In the genomic region with DNA sequence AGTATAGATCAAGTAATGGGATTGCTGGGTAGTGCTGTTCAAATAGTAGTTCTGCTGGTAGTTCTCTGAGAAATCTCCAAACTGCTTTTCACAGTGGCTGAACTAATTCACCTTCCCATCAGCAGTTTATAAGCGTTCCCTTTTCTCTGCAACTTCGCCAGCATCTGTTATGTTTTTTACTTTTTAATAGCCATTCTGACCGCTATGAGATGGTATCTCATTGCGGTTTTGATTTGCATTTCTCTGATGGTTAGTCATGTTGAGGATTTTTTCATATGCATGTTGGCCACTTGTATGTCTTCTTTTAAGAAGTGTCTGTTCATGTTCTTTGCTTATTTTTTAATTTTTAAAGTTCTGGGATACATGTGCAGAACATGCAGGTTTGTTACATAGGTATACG, we compare ENCODE assay signal across 15 cellular contexts.
A peak's percentile ranks its signal among the peaks of the same experiment; 100 is the strongest.
DNase-seq lines count a peak whose midpoint lies in the region; ATAC-seq and TF ChIP-seq lines count a peak whose summit lies in the region.
"Had no signal": no experiment of that assay in that cellular context is flagged by ENCODE, and none has a peak within 500 bp of the region (broad histone marks: within the 10 kb centered on the region; RNA-seq: fewer than 3 reads in every experiment).

No MANE protein-coding gene starts in this region.

- no peak overlapping the region for H2AK5ac ChIP-seq in trophoblast cell (ENCODE audit: low read length)

- H3K9me3 ChIP-seq in trophoblast cell (ENCODE audit: insufficient read depth, low read depth, low read length) (no peaks in the 10 kb centered on the region), PC-9 (ENCODE audit: insufficient read depth, low read depth) (no peaks in the 10 kb centered on the region)
- H3K9me3 ChIP-seq: Caco-2 had no signal

- H4K20me1 ChIP-seq in PC-9 (ENCODE audit: insufficient read depth), result no peaks in the 10 kb centered on the region

- H3K27ac ChIP-seq in trophoblast cell (ENCODE audit: low read depth, low read length) (no peak overlapping the region), PC-9 (no peak overlapping the region)

- no peak overlapping the region for H3K14ac ChIP-seq in trophoblast cell (ENCODE audit: low read length)

- H4K91ac ChIP-seq in trophoblast cell (ENCODE audit: low read depth, low read length), result no peak overlapping the region

- H2AFZ ChIP-seq in trophoblast cell (ENCODE audit: insufficient read depth, low read length, poor library complexity) (no peak overlapping the region), PC-9 (no peak overlapping the region)

- no peak overlapping the region for H3K4ac ChIP-seq in trophoblast cell (ENCODE audit: low read depth, low read length)

- no CpG with 5 or more reads among the region's 5 CpGs for WGBS in trophoblast cell (ENCODE audit: extremely low coverage, insufficient coverage, insufficient read length)

- H3K23ac ChIP-seq in trophoblast cell (ENCODE audit: low read length), result no peak overlapping the region

- no peak overlapping the region for H2BK5ac ChIP-seq in trophoblast cell (ENCODE audit: low read depth, low read length, poor library complexity)

- H3K9me2 ChIP-seq in PC-9 (ENCODE audit: insufficient read depth), result no peaks in the 10 kb centered on the region

- H3F3A ChIP-seq in PC-9 (ENCODE audit: insufficient read depth, low read depth), result no peaks in the 10 kb centered on the region

- H3K4me1 ChIP-seq in trophoblast cell (ENCODE audit: control insufficient read depth in 1 of 2, insufficient read depth in 2 of 2, low read length in 2 of 2) (no peaks in the 10 kb centered on the region), PC-9 (replicated peaks; ENCODE audit: insufficient read depth) (no peaks in the 10 kb centered on the region)
- H3K4me1 ChIP-seq: Caco-2 had no signal

- no peak overlapping the region for H3K9ac ChIP-seq in trophoblast cell (ENCODE audit: low read length)

- CTCF ChIA-PET in BJ (lab: Yijun Ruan, JAX), result no interaction called here
- CTCF ChIA-PET in PC-9 (lab: Charles Lee), result no interaction called here

- H4K12ac ChIP-seq in trophoblast cell (ENCODE audit: low read depth, low read length), result no peak overlapping the region

- intact Hi-C loops in PC-9 (cut with micrococcal nuclease; ENCODE audit: unreplicated experiment), result no loop called here

- H3K36me3 ChIP-seq in BJ (ENCODE audit: control insufficient read depth, insufficient read depth, low read length), result no peaks in the 10 kb centered on the region
- no peaks in the 10 kb centered on the region for H3K36me3 ChIP-seq in trophoblast cell (ENCODE audit: control insufficient read depth in 1 of 2, insufficient read depth in 2 of 2, low read length in 2 of 2)
- no peaks in the 10 kb centered on the region for H3K36me3 ChIP-seq in PC-9 (ENCODE audit: low read depth)

- H3K79me2 ChIP-seq in trophoblast cell (ENCODE audit: control insufficient read depth, insufficient read depth, low read length, poor library complexity) (no peaks in the 10 kb centered on the region), PC-9 (ENCODE audit: low read depth) (no peaks in the 10 kb centered on the region)

- DNase-seq in BJ (ENCODE audit: low read depth) (peak; percentile 68), H4 (ENCODE audit: low spot score) (peak; percentile 65), NCI-H526 (lab: John Stamatoyannopoulos, UW) (peak; percentile 9 to 33), trophoblast cell (peak; percentile 5 to 46), PC-9 (no peak), foreskin melanocyte (no peak)
- DNase-seq: ACHN; Caco-2; CD4-positive, alpha-beta T cell; NCI-H1105 treated with DMSO at 0.1 percent for 48 hours; NCI-H1694 treated with DMSO at 0.1 percent for 48 hours had no signal

- H3K4me3 ChIP-seq in BJ (ENCODE audit: low read depth, low read length) (no peak overlapping the region), trophoblast cell (ENCODE audit: low read depth, low read length) (no peak overlapping the region), PC-9 (no peak overlapping the region)
- H3K4me3 ChIP-seq: K562 had no signal

- TF ChIP-seq CTCF in BJ (IDR thresholded peaks at IDR 0.05; ENCODE audit: insufficient read depth, low read depth, low read length) (no peak), PC-9 (conservative IDR thresholded peaks at IDR 0.05) (no peak)

- no peak overlapping the region for H3K18ac ChIP-seq in trophoblast cell (ENCODE audit: low read length)

- POLR2A ChIA-PET in BJ (lab: Charles Lee) (no interaction called here), PC-9 (lab: Charles Lee; ENCODE audit: unreplicated experiment) (no interaction called here)

- no peak overlapping the region for H4K8ac ChIP-seq in trophoblast cell (ENCODE audit: low read depth, low read length)

- H3K27me3 ChIP-seq in BJ (ENCODE audit: control insufficient read depth, insufficient read depth, low read length), result no peaks in the 10 kb centered on the region
- no peaks in the 10 kb centered on the region for H3K27me3 ChIP-seq in trophoblast cell (ENCODE audit: insufficient read depth, low read length)
- H3K27me3 ChIP-seq in PC-9 (ENCODE audit: insufficient read depth, low read depth), result no peaks in the 10 kb centered on the region

- H2BK12ac ChIP-seq in trophoblast cell (ENCODE audit: low read length), result no peak overlapping the region

- H3K79me1 ChIP-seq in trophoblast cell (ENCODE audit: low read length), result no peaks in the 10 kb centered on the region

- no TSS peak for BruUV-seq in PC-9 (replicated peaks; lab: Mats Ljungman, UMichigan)

- no peak for ATAC-seq in GM19328 (IDR thresholded peaks at IDR 0.05; ENCODE audit: unreplicated experiment)
- ATAC-seq: K562, Panc1, Right ventricle myocardium inferior had no signal

- H2BK120ac ChIP-seq in trophoblast cell (ENCODE audit: insufficient read depth, low read length, poor library complexity), result no peak overlapping the region

- H3K4me2 ChIP-seq in trophoblast cell (ENCODE audit: low read length) (no peak overlapping the region), PC-9 (no peak overlapping the region)

Comparison
In these comparisons a context has a peak if more than half of its experiments do, and no peak if none do; other contexts are left out.
1. DNase-seq: peak in BJ (single experiment), H4 (single experiment), NCI-H526 (2 of 2) and trophoblast cell (2 of 2); none in PC-9 (0 of 2) and foreskin melanocyte (single experiment).